Comparison of ENCODE assay signal across 2 cellular contexts in the genomic region with DNA sequence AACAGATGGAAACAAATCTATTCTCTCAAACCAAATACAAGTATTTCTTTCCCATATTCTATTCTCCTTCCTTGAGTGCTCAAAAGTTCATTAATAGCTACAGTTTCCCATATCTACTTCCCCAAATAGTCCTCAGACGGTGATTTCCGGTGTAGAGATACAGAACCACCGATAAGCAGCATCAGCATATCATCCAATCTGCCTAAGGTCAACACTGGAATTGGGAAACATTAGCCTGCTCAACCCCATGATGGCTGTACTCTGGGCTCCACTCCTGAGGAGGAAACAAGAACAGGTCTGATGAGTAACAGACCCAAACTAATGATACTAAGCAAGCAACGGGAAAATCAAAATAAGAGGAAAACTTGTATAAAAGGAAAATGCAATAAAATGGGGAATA.
TF ChIP-seq lines count a peak whose summit lies in the region.

No MANE protein-coding gene starts in this region.

TF ChIP-seq in IMR-90, 13 proteins besides CTCF, POLR2A, EP300 and RAD21:
- TF ChIP-seq RCOR1 (IDR thresholded peaks at IDR 0.05; ENCODE audit: insufficient replicate concordance, low read length) = no peak
- no peak for TF ChIP-seq NFE2L2 (IDR thresholded peaks at IDR 0.05; ENCODE audit: low read depth, low read length)
- no peak for TF ChIP-seq MAZ (IDR thresholded peaks at IDR 0.05; ENCODE audit: borderline replicate concordance, low read depth, low read length)
- TF ChIP-seq FOS (IDR thresholded peaks at IDR 0.05; ENCODE audit: low read depth, low read length) = no peak
- no peak for TF ChIP-seq MAFK (IDR thresholded peaks at IDR 0.05; ENCODE audit: low read depth, low read length)
- TF ChIP-seq MXI1 (IDR thresholded peaks at IDR 0.05; ENCODE audit: borderline replicate concordance, low read depth, low read length) = no peak
- TF ChIP-seq CHD1 (IDR thresholded peaks at IDR 0.05; ENCODE audit: low read depth, low read length) = no peak
- TF ChIP-seq RFX5 (IDR thresholded peaks at IDR 0.05; ENCODE audit: low read depth, low read length) = no peak
- no peak for TF ChIP-seq CEBPB (IDR thresholded peaks at IDR 0.05; ENCODE audit: low read depth, low read length)
- TF ChIP-seq BHLHE40 (IDR thresholded peaks at IDR 0.05; ENCODE audit: low read depth, low read length) = no peak
- TF ChIP-seq, protein P1, sequence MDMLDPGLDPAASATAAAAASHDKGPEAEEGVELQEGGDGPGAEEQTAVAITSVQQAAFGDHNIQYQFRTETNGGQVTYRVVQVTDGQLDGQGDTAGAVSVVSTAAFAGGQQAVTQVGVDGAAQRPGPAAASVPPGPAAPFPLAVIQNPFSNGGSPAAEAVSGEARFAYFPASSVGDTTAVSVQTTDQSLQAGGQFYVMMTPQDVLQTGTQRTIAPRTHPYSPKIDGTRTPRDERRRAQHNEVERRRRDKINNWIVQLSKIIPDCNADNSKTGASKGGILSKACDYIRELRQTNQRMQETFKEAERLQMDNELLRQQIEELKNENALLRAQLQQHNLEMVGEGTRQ (IDR thresholded peaks at IDR 0.05; ENCODE audit: low read depth, low read length) = no peak
- TF ChIP-seq SMC3 (IDR thresholded peaks at IDR 0.05; ENCODE audit: low read depth, low read length) = no peak
- no peak for TF ChIP-seq ELK1 (IDR thresholded peaks at IDR 0.05; ENCODE audit: borderline replicate concordance, low read depth, low read length)

TF ChIP-seq in K562, 482 proteins besides CTCF, POLR2A, EP300 and RAD21 (continued from another document):
- TF ChIP-seq ZBTB11 (CRISPR knock-in tag; IDR thresholded peaks at IDR 0.05) = no peak
- no peak for TF ChIP-seq ELK1 (CRISPR knock-in tag; IDR thresholded peaks at IDR 0.05)
- TF ChIP-seq DIDO1 (tag; IDR thresholded peaks at IDR 0.05; ENCODE audit: low read depth) = no peak
- TF ChIP-seq SMARCE1 (IDR thresholded peaks at IDR 0.05) = peak; percentile 35; the same call in 1 of the 2 replicates
- 0 out of 2 replicates have a peak, but pooled peaks have one; percentile 8 for TF ChIP-seq ARID1B (IDR thresholded peaks at IDR 0.05)
- no peak for TF ChIP-seq SAFB (IDR thresholded peaks at IDR 0.05; ENCODE audit: borderline replicate concordance, low read depth, low read length)
- no peak for TF ChIP-seq ZNF224 (CRISPR knock-in tag; IDR thresholded peaks at IDR 0.05)
- TF ChIP-seq RBM17 (IDR thresholded peaks at IDR 0.05; ENCODE audit: borderline replicate concordance, low read depth, low read length) = no peak
- 0 out of 2 replicates have a peak, but pooled peaks have one; percentile 28 for TF ChIP-seq MEF2D (tag; conservative IDR thresholded peaks at IDR 0.05; ENCODE audit: low read depth)
- TF ChIP-seq NR2C1 (IDR thresholded peaks at IDR 0.05) = no peak
- TF ChIP-seq NR2C1 (tag; IDR thresholded peaks at IDR 0.05) = peak; percentile 57
- no peak for TF ChIP-seq E2F5 (CRISPR knock-in tag; IDR thresholded peaks at IDR 0.05)
- no peak for TF ChIP-seq BRD4 (IDR thresholded peaks at IDR 0.05)
- TF ChIP-seq EHMT2 (IDR thresholded peaks at IDR 0.05) = no peak
- no peak for TF ChIP-seq SRSF7 (optimal IDR thresholded peaks at IDR 0.05; ENCODE audit: low read depth, low read length)
- TF ChIP-seq USF1 (CRISPR knock-in tag; IDR thresholded peaks at IDR 0.05) = no peak
- TF ChIP-seq ZZZ3 (IDR thresholded peaks at IDR 0.05) = no peak
